In the genomic region with DNA sequence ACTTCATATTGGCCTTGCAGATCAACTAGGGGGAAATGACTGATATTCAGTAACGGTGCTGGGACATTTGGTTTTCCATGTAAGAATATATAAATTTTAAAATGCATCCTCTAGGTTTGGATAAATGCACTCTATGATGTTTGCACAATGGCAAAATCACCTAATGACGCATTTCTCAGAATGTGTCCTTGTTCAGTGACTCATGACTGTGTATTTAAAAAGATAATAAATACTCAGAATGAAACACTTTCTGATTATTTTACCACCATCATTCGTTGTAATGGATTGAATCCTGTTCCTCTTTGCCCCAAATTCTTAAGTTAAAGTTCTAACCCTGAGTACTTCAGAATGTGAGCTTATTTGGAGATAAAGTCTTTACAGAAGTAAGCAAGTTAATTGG, we compare ENCODE assay signal across 10 cellular contexts. TPM values are rescaled to one million over a fixed set of nuclear protein-coding genes. Genes with fewer than 3 reads are reported as not detected.
A peak's percentile ranks its signal among the peaks of the same experiment; 100 is the strongest.
DNase-seq lines count a peak whose midpoint lies in the region; ATAC-seq and TF ChIP-seq lines count a peak whose summit lies in the region.
"Had no signal": no experiment of that assay in that cellular context is flagged by ENCODE, and none has a peak within 500 bp of the region (broad histone marks: within the 10 kb centered on the region; RNA-seq: fewer than 3 reads in every experiment).

No MANE protein-coding gene starts in this region.

- H3K27me3 Mint-ChIP-seq in immature natural killer cell (ENCODE audit: low read depth in 3 of 3) = peaks cover 0 to 19% (median 10%) of the 10 kb centered on the region in 3 donors
- peaks cover 16% of the 10 kb centered on the region for H3K27me3 Mint-ChIP-seq in nephron progenitor cell (ENCODE audit: low read depth, poor library complexity)

- peak overlapping the region in 1 of 5 donors; percentile 51 for H3K4me3 Mint-ChIP-seq in immature natural killer cell
- no peak overlapping the region for H3K4me3 Mint-ChIP-seq in nephron progenitor cell

- H3K27ac Mint-ChIP-seq in immature natural killer cell (peak overlapping the region; percentile 92 to 99 (median 99)), nephron progenitor cell (no peak overlapping the region)

- H3K9me3 Mint-ChIP-seq in immature natural killer cell (no peaks in the 10 kb centered on the region), nephron progenitor cell (no peaks in the 10 kb centered on the region)

- peak; percentile 48 for DNase-seq in EL
- peak; percentile 61 for DNase-seq in M059J (ENCODE audit: low read depth)
- DNase-seq in amniotic epithelial cell (ENCODE audit: low read depth) = peak; percentile 43
- DNase-seq in immature natural killer cell = no peak
- no peak for DNase-seq in nephron progenitor cell
- DNase-seq: activated T-cell treated with anti-CD3 and anti-CD28 coated beads, Interleukin-2, amount 50 U/mL, for 1 hour; mesenchymal stem cell; SHP77 had no signal

- no peak for TF ChIP-seq CTCF in nephron progenitor cell (IDR thresholded peaks at IDR 0.05)

- H3K4me1 Mint-ChIP-seq in immature natural killer cell (peaks cover 78 to 82% of the 10 kb centered on the region in 2 donors), nephron progenitor cell (peaks cover 17% of the 10 kb centered on the region)

- H3K36me3 Mint-ChIP-seq in immature natural killer cell = peaks cover 0 to 6% (median 0%) of the 10 kb centered on the region in 3 donors
- H3K36me3 Mint-ChIP-seq in nephron progenitor cell (ENCODE audit: low read depth) = no peaks in the 10 kb centered on the region

- ATAC-seq in HG03139 (IDR thresholded peaks at IDR 0.05; ENCODE audit: unreplicated experiment) = no peak
- ATAC-seq in HG03135 (IDR thresholded peaks at IDR 0.05; ENCODE audit: unreplicated experiment) = no peak

RNA-seq across cellular contexts. Expression of gene ADGRG1, which starts 17.2 kb away (rescaled TPM):
- 16.2 and 20.6 TPM in 2 replicates for total RNA-seq in M059J (2014; rRNA removed; shearing (Covaris generic))
- polyA plus RNA-seq in immature natural killer cell = 100 to 1,000 TPM; 218 to 784 (median 395) TPM

RNA-seq across cellular contexts. Expression of gene ADGRG3, which starts 56.9 kb away (rescaled TPM):
- not detected in 2 replicates for total RNA-seq in M059J (2014; rRNA removed; shearing (Covaris generic))
- polyA plus RNA-seq in immature natural killer cell = 10 to 100 TPM; 13.1 to 18.4 (median 15.7) TPM

Comparison
In these comparisons a context has a peak if more than half of its experiments do, and no peak if none do; other contexts are left out.
1. DNase-seq: peak in EL (single experiment), M059J (single experiment) and amniotic epithelial cell (single experiment); none in immature natural killer cell (0 of 3) and nephron progenitor cell (single experiment).